Comparison of ENCODE assay signal across 13 cellular contexts in genomic region chr5:13278148-13278547, GRCh38.
DNase-seq lines count a peak whose midpoint lies in the region; ATAC-seq and TF ChIP-seq lines count a peak whose summit lies in the region.
"Had no signal": no experiment of that assay in that cellular context is flagged by ENCODE, and none has a peak within 500 bp of the region (broad histone marks: within the 10 kb centered on the region; RNA-seq: fewer than 3 reads in every experiment).

No MANE protein-coding gene starts in this region.

- peak; percentile 59 for ATAC-seq in GM21360 (IDR thresholded peaks at IDR 0.05; ENCODE audit: unreplicated experiment)
- ATAC-seq in HG03039 (IDR thresholded peaks at IDR 0.05; ENCODE audit: unreplicated experiment): no peak
- no peak for ATAC-seq in HG03025 (IDR thresholded peaks at IDR 0.05; ENCODE audit: low FRiP score, unreplicated experiment)
- ATAC-seq in GM21529 (IDR thresholded peaks at IDR 0.05; ENCODE audit: unreplicated experiment): no peak

- no peaks in the 10 kb centered on the region for H3K27me3 ChIP-seq in BE2C
- H3K27me3 ChIP-seq: tibial nerve had no signal

- no peak overlapping the region for H3K4me3 ChIP-seq in BE2C (ENCODE audit: low read depth, low read length)
- no peak overlapping the region for H3K4me3 ChIP-seq in fibroblast of mammary gland (ENCODE audit: control insufficient read depth, low read depth, low read length)
- H3K4me3 ChIP-seq: tibial nerve had no signal

- no peaks in the 10 kb centered on the region for H3K9me3 ChIP-seq in BE2C
- H3K9me3 ChIP-seq: tibial nerve had no signal

- no peak for DNase-seq in BE2C
- peak; percentile 20 for DNase-seq in OCI-M1 (lab: John Stamatoyannopoulos, UW)
- no peak for DNase-seq in fibroblast of mammary gland (ENCODE audit: low read depth)
- DNase-seq in NCI-H526 treated with DMSO at 0.1 percent for 48 hours (lab: John Stamatoyannopoulos, UW): no peak
- DNase-seq: activated CD4-positive, alpha-beta T cell treated with anti-CD3 and anti-CD28 coated beads, Interleukin-2, amount 10 ng/mL, durations not matched to agents 24 days and 14 days; activated naive CD4-positive, alpha-beta T cell treated with anti-CD3 and anti-CD28 coated beads, Interleukin-2, amount 50 U/mL, for 16 hours; effector CD4-positive, alpha-beta T cell; KBM-7 had no signal

- no peaks in the 10 kb centered on the region for H3K4me1 ChIP-seq in BE2C
- H3K4me1 ChIP-seq: tibial nerve had no signal

- TF ChIP-seq CTCF in BE2C (IDR thresholded peaks at IDR 0.05; ENCODE audit: low read depth, low read length) (peak; percentile 48), fibroblast of mammary gland (conservative IDR thresholded peaks at IDR 0.05; ENCODE audit: control insufficient read depth, insufficient read depth, low read depth, low read length) (peak; percentile 11)

- no peaks in the 10 kb centered on the region for H3K36me3 ChIP-seq in BE2C
- H3K36me3 ChIP-seq: tibial nerve had no signal
